29 cellular contexts compared by ENCODE assay signal in the genomic region with DNA sequence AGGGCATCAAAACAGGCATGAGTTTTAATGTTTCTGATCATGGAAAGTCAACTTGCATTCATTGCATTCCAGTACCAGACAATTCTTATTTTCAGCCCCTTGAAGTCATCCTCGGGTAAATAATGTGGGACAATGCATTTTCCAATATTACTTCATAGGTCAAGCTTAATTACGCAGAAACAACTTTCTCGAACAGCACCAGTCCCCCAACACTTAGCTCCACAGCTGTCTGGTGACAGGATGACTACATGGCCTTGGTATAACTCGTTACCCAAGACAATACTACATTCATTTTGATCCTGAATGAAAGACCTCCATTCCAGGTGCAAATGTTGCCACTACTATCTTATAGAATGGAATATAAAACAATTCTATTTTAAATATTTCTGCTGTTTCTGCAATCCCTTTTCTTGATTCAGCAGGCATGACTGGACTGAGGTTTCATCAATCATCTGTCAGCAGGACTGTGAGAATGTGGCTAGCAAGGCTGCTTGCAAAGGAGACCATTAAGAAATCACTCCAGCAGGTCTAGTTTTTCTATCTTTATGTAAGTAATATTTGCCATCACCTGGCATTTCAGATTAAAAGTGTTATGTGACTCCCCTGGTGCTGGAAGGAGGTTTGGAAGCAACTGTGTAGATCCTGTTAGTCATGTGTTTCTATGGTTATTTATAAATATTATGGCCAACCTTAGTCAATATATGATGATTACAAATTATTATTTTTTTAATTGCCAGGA.
DNase-seq lines count a peak whose midpoint lies in the region; ATAC-seq and TF ChIP-seq lines count a peak whose summit lies in the region.
"Had no signal": no experiment of that assay in that cellular context is flagged by ENCODE, and none has a peak within 500 bp of the region (broad histone marks: within the 10 kb centered on the region; RNA-seq: fewer than 3 reads in every experiment).

No MANE protein-coding gene starts in this region.

- H3K4me3 ChIP-seq in astrocyte of the spinal cord (ENCODE audit: low read depth, low read length) = no peak overlapping the region
- H3K4me3 ChIP-seq in left ventricle myocardium inferior = no peak overlapping the region
- H3K4me3 ChIP-seq: gastrocnemius medialis, MG63, PC-9, tibial artery had no signal

- H3K27ac ChIP-seq in left ventricle myocardium inferior (replicated peaks) = no peak overlapping the region
- H3K27ac ChIP-seq: gastrocnemius medialis, PC-9, tibial artery had no signal

- no peaks in the 10 kb centered on the region for H3K36me3 Mint-ChIP-seq in immature natural killer cell
- H3K36me3 Mint-ChIP-seq: natural killer cell treated with Interleukin-12 subunit alpha and Interleukin-12 subunit beta and Interleukin-15 and Interleukin-18, amount 100 ng/mL, for 72 hours had no signal

- H3K4me3 Mint-ChIP-seq in immature natural killer cell = no peak overlapping the region
- H3K4me3 Mint-ChIP-seq: activated CD4-positive, alpha-beta T cell treated with anti-CD3 and anti-CD28 coated beads, Interleukin-2, amount 10 ng/mL, durations not matched to agents 7 days and 5 days; activated T-cell treated with anti-CD3 and anti-CD28 coated beads, Interleukin-2, amount 50 U/mL, for 4 hours; natural killer cell treated with Interleukin-12 subunit alpha and Interleukin-12 subunit beta and Interleukin-15 and Interleukin-18, amount 100 ng/mL, for 72 hours; stimulated activated naive CD8-positive, alpha-beta T cell treated with anti-CD3 and anti-CD28 coated beads, Interleukin-15, amount 100 ng/mL, for 72 hours had no signal

- no peaks in the 10 kb centered on the region for H3K4me1 Mint-ChIP-seq in immature natural killer cell
- H3K4me1 Mint-ChIP-seq: activated CD4-positive, alpha-beta T cell treated with anti-CD3 and anti-CD28 coated beads, Interleukin-2, amount 10 ng/mL, durations not matched to agents 7 days and 5 days; stimulated activated naive CD8-positive, alpha-beta T cell treated with anti-CD3 and anti-CD28 coated beads, Interleukin-15, amount 100 ng/mL, for 72 hours had no signal

- H3K36me3 ChIP-seq in left ventricle myocardium inferior = no peaks in the 10 kb centered on the region
- H3K36me3 ChIP-seq: gastrocnemius medialis, MG63, tibial artery had no signal

- H3K9me3 ChIP-seq in left ventricle myocardium inferior (replicated peaks) = no peaks in the 10 kb centered on the region
- H3K9me3 ChIP-seq: gastrocnemius medialis, tibial artery had no signal

- in situ Hi-C loops in astrocyte of the spinal cord (cut with HindIII; ENCODE audit: low sequenced_read_pairs) = no loop called here

- no peaks in the 10 kb centered on the region for H3K4me1 ChIP-seq in left ventricle myocardium inferior
- H3K4me1 ChIP-seq: gastrocnemius medialis, tibial artery had no signal

- H3K27ac Mint-ChIP-seq in immature natural killer cell = no peak overlapping the region
- H3K27ac Mint-ChIP-seq: activated CD4-positive, alpha-beta T cell treated with anti-CD3 and anti-CD28 coated beads, Interleukin-2, amount 10 ng/mL, durations not matched to agents 7 days and 5 days; natural killer cell treated with Interleukin-12 subunit alpha and Interleukin-12 subunit beta and Interleukin-15 and Interleukin-18, amount 100 ng/mL, for 72 hours; stimulated activated naive CD8-positive, alpha-beta T cell treated with anti-CD3 and anti-CD28 coated beads, Interleukin-15, amount 100 ng/mL, for 72 hours had no signal

- no peak for TF ChIP-seq CTCF in astrocyte of the spinal cord (IDR thresholded peaks at IDR 0.05; ENCODE audit: low read depth, low read length)
- no peak for TF ChIP-seq CTCF in left ventricle myocardium inferior (IDR thresholded peaks at IDR 0.05; ENCODE audit: borderline replicate concordance)

- DNase-seq in AG08396 (ENCODE audit: low spot score) = peak; percentile 7
- DNase-seq in LHCN-M2 (ENCODE audit: low read depth) = peak; percentile 80
- peak; percentile 37 for DNase-seq in astrocyte of the spinal cord (ENCODE audit: low read depth, low spot score)
- peak; percentile 45 for DNase-seq in kidney glomerular epithelial cell (lab: John Stamatoyannopoulos, UW)
- DNase-seq in left ventricle myocardium inferior = no peak
- no peak for DNase-seq in immature natural killer cell
- no peak for DNase-seq in hypothalamus (lab: John Stamatoyannopoulos, UW)
- DNase-seq: activated CD4-positive, alpha-beta T cell treated with anti-CD3 and anti-CD28 coated beads, Interleukin-2, amount 10 ng/mL, durations not matched to agents 7 days and 5 days; activated naive CD4-positive, alpha-beta T cell; activated T-cell treated with anti-CD3 and anti-CD28 coated beads, Interleukin-2, amount 50 U/mL, for 4 hours; DMS153; effector CD8-positive, alpha-beta T cell; gastrocnemius medialis; MG63; midbrain; NCI-H1417 treated with DMSO at 0.1 percent for 48 hours; NCI-H2107; NCI-H510A treated with DMSO at 0.1 percent for 48 hours; NK-92 treated with Interleukin-12 subunit alpha and Interleukin-12 subunit beta, amount 100 ng/mL, for 24 hours; SHP77 treated with DMSO at 0.1 percent for 48 hours; small intestine; stimulated activated CD4-positive, alpha-beta T cell treated with anti-CD3 and anti-CD28 coated beads, Interleukin-1b, Interleukin-23, amount 100 ng/mL, for 48 hours; stimulated activated CD8-positive, alpha-beta memory T cell treated with anti-CD3 and anti-CD28 coated beads, Interleukin-4, amount 100 ng/mL, for 48 hours; stimulated activated naive CD8-positive, alpha-beta T cell treated with anti-CD3 and anti-CD28 coated beads, Interleukin-15, amount 100 ng/mL, for 72 hours; T-helper 9 cell; tibial artery had no signal

- no peaks in the 10 kb centered on the region for H3K9me3 Mint-ChIP-seq in immature natural killer cell

- intact Hi-C loops in left ventricle myocardium inferior (cut with micrococcal nuclease) = no loop called here

- H3K27me3 Mint-ChIP-seq in immature natural killer cell (ENCODE audit: low read depth in 3 of 3) = peaks cover 0 to 3% (median 0%) of the 10 kb centered on the region in 3 donors
- H3K27me3 Mint-ChIP-seq: activated CD4-positive, alpha-beta T cell treated with anti-CD3 and anti-CD28 coated beads, Interleukin-2, amount 10 ng/mL, durations not matched to agents 7 days and 5 days; natural killer cell treated with Interleukin-12 subunit alpha and Interleukin-12 subunit beta and Interleukin-15 and Interleukin-18, amount 100 ng/mL, for 72 hours; stimulated activated naive CD8-positive, alpha-beta T cell treated with anti-CD3 and anti-CD28 coated beads, Interleukin-15, amount 100 ng/mL, for 72 hours had no signal

- no peak for ATAC-seq in HG02981 (IDR thresholded peaks at IDR 0.05; ENCODE audit: unreplicated experiment)
- ATAC-seq: activated T-cell treated with anti-CD3 and anti-CD28 coated beads, Interleukin-2, amount 50 U/mL, for 4 hours; gastrocnemius medialis; natural killer cell treated with Interleukin-12 subunit alpha and Interleukin-12 subunit beta and Interleukin-15 and Interleukin-18, amount 100 ng/mL, for 72 hours; stimulated activated naive CD8-positive, alpha-beta T cell treated with anti-CD3 and anti-CD28 coated beads, Interleukin-15, amount 100 ng/mL, for 72 hours had no signal

- H3K27me3 ChIP-seq in left ventricle myocardium inferior (ENCODE audit: low read depth) = no peaks in the 10 kb centered on the region
- H3K27me3 ChIP-seq: gastrocnemius medialis, MG63, tibial artery had no signal

Comparison
In these comparisons a context has a peak if more than half of its experiments do, and no peak if none do; other contexts are left out.
1. DNase-seq: peak in AG08396 (single experiment), LHCN-M2 (single experiment), astrocyte of the spinal cord (single experiment) and kidney glomerular epithelial cell (single experiment); none in left ventricle myocardium inferior (single experiment), immature natural killer cell (0 of 3) and hypothalamus (0 of 51).